In genomic region chr4:15797320-15797719, GRCh38 we compare ENCODE assay signal across 17 cellular contexts. TPM values are rescaled to one million over a fixed set of nuclear protein-coding genes. Genes with fewer than 3 reads are reported as not detected.
DNase-seq lines count a peak whose midpoint lies in the region; ATAC-seq, FAIRE-seq and TF ChIP-seq lines count a peak whose summit lies in the region.
"Had no signal": no experiment of that assay in that cellular context is flagged by ENCODE, and none has a peak within 500 bp of the region (broad histone marks: within the 10 kb centered on the region; RNA-seq: fewer than 3 reads in every experiment).

No MANE protein-coding gene starts in this region.

- peaks cover 7% of the 10 kb centered on the region for H3K36me3 Mint-ChIP-seq in activated naive CD8-positive, alpha-beta T cell
- H3K36me3 Mint-ChIP-seq in activated naive CD8-positive, alpha-beta T cell treated with anti-CD3 and anti-CD28 coated beads, Interleukin-2, amount 50 U/mL, for 24 hours (ENCODE audit: low read depth) = peaks cover 12% of the 10 kb centered on the region
- no peaks in the 10 kb centered on the region for H3K36me3 Mint-ChIP-seq in neural progenitor cell

- H3K18ac ChIP-seq in H1 (ENCODE audit: extremely low read depth, low read length) = no peak overlapping the region

- H4K8ac ChIP-seq in H1 (ENCODE audit: extremely low read depth, insufficient read depth, low read length) = no peak overlapping the region

- H3K4ac ChIP-seq in H1 (replicated peaks; ENCODE audit: insufficient read length, low read depth, low read length) = no peak overlapping the region

- no peaks in the 10 kb centered on the region for H3K27me3 Mint-ChIP-seq in activated naive CD8-positive, alpha-beta T cell
- H3K27me3 Mint-ChIP-seq in activated naive CD8-positive, alpha-beta T cell treated with anti-CD3 and anti-CD28 coated beads, Interleukin-2, amount 50 U/mL, for 24 hours = peaks cover 3% of the 10 kb centered on the region
- H3K27me3 Mint-ChIP-seq in neural progenitor cell (ENCODE audit: insufficient read depth, low read depth) = no peaks in the 10 kb centered on the region
- H3K27me3 Mint-ChIP-seq: CD4-positive, alpha-beta T cell had no signal

- no peaks in the 10 kb centered on the region for H3K79me2 ChIP-seq in PC-3 (ENCODE audit: low read length)
- H3K79me2 ChIP-seq in H1 (ENCODE audit: control insufficient read depth in 1 of 2, insufficient read depth in 2 of 2, low read length in 2 of 2) = no peaks in the 10 kb centered on the region
- H3K79me2 ChIP-seq in neural progenitor cell (ENCODE audit: low read depth) = no peaks in the 10 kb centered on the region

- H3K9me3 Mint-ChIP-seq in activated naive CD8-positive, alpha-beta T cell (ENCODE audit: low read depth) = no peaks in the 10 kb centered on the region
- H3K9me3 Mint-ChIP-seq in activated naive CD8-positive, alpha-beta T cell treated with anti-CD3 and anti-CD28 coated beads, Interleukin-2, amount 50 U/mL, for 24 hours = no peaks in the 10 kb centered on the region
- peaks cover 5% of the 10 kb centered on the region for H3K9me3 Mint-ChIP-seq in neural progenitor cell
- H3K9me3 Mint-ChIP-seq: CD4-positive, alpha-beta T cell had no signal

- H3K4me1 Mint-ChIP-seq in activated naive CD8-positive, alpha-beta T cell (ENCODE audit: low read depth) = peaks cover 52% of the 10 kb centered on the region
- H3K4me1 Mint-ChIP-seq in activated naive CD8-positive, alpha-beta T cell treated with anti-CD3 and anti-CD28 coated beads, Interleukin-2, amount 50 U/mL, for 24 hours = peaks cover 53% of the 10 kb centered on the region
- no peaks in the 10 kb centered on the region for H3K4me1 Mint-ChIP-seq in neural progenitor cell

- TF ChIP-seq EP300 in H1 (IDR thresholded peaks at IDR 0.05; ENCODE audit: borderline replicate concordance in 1 of 2, low read depth in 2 of 2, low read length in 2 of 2) = no peak

- no peak overlapping the region for H2BK5ac ChIP-seq in H1 (ENCODE audit: low read depth, low read length)

- no peak overlapping the region for H2BK120ac ChIP-seq in H1 (replicated peaks; ENCODE audit: low read depth, low read length)

- H3K4me1 ChIP-seq in PC-3 (ENCODE audit: insufficient read depth, low read length) (peaks cover 4% of the 10 kb centered on the region; the same call in 1 of the 2 replicates), H1 (replicated peaks in 1 of 4; ENCODE audit: control insufficient read depth in 3 of 4, insufficient read depth in 4 of 4, low read length in 3 of 4) (no peaks in the 10 kb centered on the region), neural progenitor cell (peaks cover 5% of the 10 kb centered on the region)
- H3K4me1 ChIP-seq: HAP-1 had no signal

- H3K27me3 ChIP-seq in PC-3 (ENCODE audit: low read length) = no peaks in the 10 kb centered on the region
- no peaks in the 10 kb centered on the region for H3K27me3 ChIP-seq in H1 (replicated peaks in 1 of 4; ENCODE audit: control insufficient read depth in 3 of 4, extremely low read depth in 1 of 4, insufficient read depth in 3 of 4, low read length in 3 of 4)
- no peaks in the 10 kb centered on the region for H3K27me3 ChIP-seq in neural progenitor cell

- TF ChIP-seq POLR2A in H1 (IDR thresholded peaks at IDR 0.05; ENCODE audit: control extremely low read depth in 1 of 2, low read depth in 2 of 2, low read length in 2 of 2) = no peak

- no peak overlapping the region for H3K27ac ChIP-seq in PC-3 (ENCODE audit: low read length)
- no peak overlapping the region for H3K27ac ChIP-seq in H1 (ENCODE audit: low read depth, low read length)
- no peak overlapping the region for H3K27ac ChIP-seq in neural progenitor cell

- H3K27ac Mint-ChIP-seq in activated naive CD8-positive, alpha-beta T cell = peak overlapping the region; percentile 41
- no peak overlapping the region for H3K27ac Mint-ChIP-seq in activated naive CD8-positive, alpha-beta T cell treated with anti-CD3 and anti-CD28 coated beads, Interleukin-2, amount 50 U/mL, for 24 hours
- H3K27ac Mint-ChIP-seq in neural progenitor cell = no peak overlapping the region
- H3K27ac Mint-ChIP-seq: CD4-positive, alpha-beta T cell had no signal

- no peaks in the 10 kb centered on the region for H3K9me2 ChIP-seq in PC-3 (replicated peaks; ENCODE audit: low read length)

- no peak overlapping the region for H3K14ac ChIP-seq in H1 (ENCODE audit: insufficient read length)

- H2AK5ac ChIP-seq in H1 (ENCODE audit: low read depth, low read length) = no peak overlapping the region

- H4K5ac ChIP-seq in H1 (ENCODE audit: insufficient read length, low read depth, low read length) = no peak overlapping the region

- H3K9ac ChIP-seq in PC-3 (ENCODE audit: low read length) (no peak overlapping the region), H1 (replicated peaks in 1 of 4; ENCODE audit: extremely low read depth in 1 of 4, low read depth in 3 of 4, low read length in 3 of 4) (no peak overlapping the region), neural progenitor cell (no peak overlapping the region)

- no peak overlapping the region for H3K4me3 Mint-ChIP-seq in activated naive CD8-positive, alpha-beta T cell
- no peak overlapping the region for H3K4me3 Mint-ChIP-seq in activated naive CD8-positive, alpha-beta T cell treated with anti-CD3 and anti-CD28 coated beads, Interleukin-2, amount 50 U/mL, for 24 hours
- H3K4me3 Mint-ChIP-seq in neural progenitor cell = no peak overlapping the region
- H3K4me3 Mint-ChIP-seq: CD4-positive, alpha-beta T cell had no signal

- H3K23ac ChIP-seq in H1 (ENCODE audit: insufficient read length) = no peak overlapping the region

- H2BK12ac ChIP-seq in H1 (ENCODE audit: low read depth, low read length) = no peak overlapping the region

- H3K79me1 ChIP-seq in H1 (ENCODE audit: low read depth, low read length) = no peaks in the 10 kb centered on the region

- CTCF ChIA-PET in PC-3 (lab: Charles Lee) (no interaction called here), H1 (lab: Charles Lee; ENCODE audit: partially characterized antibody) (no interaction called here)

- 88% methylated on average over 5 of the region's 5 CpGs; no CpG with 5 or more reads in 1 of the 2 experiments for WGBS in H1 (ENCODE audit: extremely low coverage in 1 of 2, insufficient coverage in 1 of 2, insufficient read length in 1 of 2, insufficient replicate concordance in 2 of 2, low coverage in 1 of 2, low lambda C conversion rate in 2 of 2, missing lambda C conversion rate in 1 of 2), 2 experiments

- H4K20me1 ChIP-seq in PC-3 (ENCODE audit: low read length) (no peaks in the 10 kb centered on the region), H1 (replicated peaks in 1 of 2; ENCODE audit: control insufficient read depth in 1 of 2, insufficient read depth in 2 of 2, low read length in 2 of 2) (no peaks in the 10 kb centered on the region), neural progenitor cell (ENCODE audit: low read depth) (no peaks in the 10 kb centered on the region)

- H3K9me3 ChIP-seq in PC-3 (ENCODE audit: low read length) = 0 out of 2 replicates have a peak, but pooled peaks cover 6% of the 10 kb centered on the region
- H3K9me3 ChIP-seq in H1 (ENCODE audit: insufficient read depth in 2 of 2, low read depth in 1 of 2, low read length in 1 of 2) = no peaks in the 10 kb centered on the region
- H3K9me3 ChIP-seq in neural progenitor cell (ENCODE audit: low read depth) = no peaks in the 10 kb centered on the region
- H3K9me3 ChIP-seq: HAP-1 had no signal

- intact Hi-C loops in PC-3 (cut with micrococcal nuclease) = no loop called here

- H3K4me2 ChIP-seq in PC-3 (ENCODE audit: low read length) = no peak overlapping the region
- no peak overlapping the region for H3K4me2 ChIP-seq in H1 (ENCODE audit: insufficient read depth in 1 of 2, low read depth in 2 of 2, low read length in 2 of 2)
- no peak overlapping the region for H3K4me2 ChIP-seq in neural progenitor cell

- H3K36me3 ChIP-seq in PC-3 (ENCODE audit: low read depth, low read length) (no peaks in the 10 kb centered on the region), H1 (ENCODE audit: control insufficient read depth in 2 of 4, insufficient read depth in 4 of 4, low read length in 3 of 4) (no peaks in the 10 kb centered on the region), neural progenitor cell (no peaks in the 10 kb centered on the region)
- H3K36me3 ChIP-seq: HAP-1 had no signal

- DNase-seq in activated naive CD8-positive, alpha-beta T cell treated with anti-CD3 and anti-CD28 coated beads, Interleukin-2, amount 50 U/mL, for 24 hours = no peak
- DNase-seq in PC-3 (peak; percentile 61), H1 (ENCODE audit: low read depth in 1 of 2, low spot score in 2 of 2) (no peak), neural progenitor cell (ENCODE audit: low spot score) (no peak), OCI-M2 (lab: John Stamatoyannopoulos, UW; ENCODE audit: unreplicated experiment) (no peak), RPMI8226 (no peak)
- DNase-seq: 8988T; AML-193; C1 segment of cervical spinal cord; Calu3; CD4-positive, alpha-beta T cell; DMS 273 treated with DMSO at 0.1 percent for 48 hours; GDM1; GOT3 had no signal

- no peak overlapping the region for H3K56ac ChIP-seq in H1 (replicated peaks; ENCODE audit: insufficient read length, low read depth, low read length)

- no peak overlapping the region for H2AFZ ChIP-seq in PC-3 (ENCODE audit: low read length)
- H2AFZ ChIP-seq in H1 (ENCODE audit: low read length) = 0 out of 2 replicates have a peak overlapping the region, but pooled peaks have one; percentile 34
- H2AFZ ChIP-seq in neural progenitor cell (replicated peaks) = no peak overlapping the region

- no peak for ATAC-seq in activated naive CD8-positive, alpha-beta T cell treated with anti-CD3 and anti-CD28 coated beads, Interleukin-2, amount 50 U/mL, for 24 hours
- peak; percentile 37 for ATAC-seq in PC-3

- no peak overlapping the region for H4K91ac ChIP-seq in H1 (replicated peaks; ENCODE audit: insufficient read length, low read length)

- no peaks in the 10 kb centered on the region for H3K23me2 ChIP-seq in H1 (ENCODE audit: low read depth, low read length)

- TF ChIP-seq CTCF in PC-3 (conservative IDR thresholded peaks at IDR 0.05; ENCODE audit: low read depth, low read length) (no peak), H1 (IDR thresholded peaks at IDR 0.05; ENCODE audit: control extremely low read depth in 1 of 3, insufficient read depth in 1 of 3, low read depth in 1 of 3, low read length in 3 of 3) (no peak), neural progenitor cell (IDR thresholded peaks at IDR 0.05) (no peak)

- H2BK20ac ChIP-seq in H1 (ENCODE audit: low read length) = no peak overlapping the region

- no TSS peak for BruUV-seq in PC-3 (replicated peaks; lab: Mats Ljungman, UMichigan)

- FAIRE-seq in H1 (lab: Jason Lieb, UNC) = no peak
- FAIRE-seq: GM12892 had no signal

- POLR2A ChIA-PET in PC-3 (lab: Charles Lee; ENCODE audit: unreplicated experiment) = no interaction called here
- POLR2A ChIA-PET in H1 (lab: Charles Lee; ENCODE audit: partially characterized antibody) = no interaction called here

- H3K4me3 ChIP-seq in PC-3 (ENCODE audit: low read length) = no peak overlapping the region
- H3K4me3 ChIP-seq in H1 (ENCODE audit: extremely low read depth in 1 of 4, insufficient read depth in 2 of 4, low read depth in 3 of 4, low read length in 4 of 4) = no peak overlapping the region
- no peak overlapping the region for H3K4me3 ChIP-seq in neural progenitor cell
- H3K4me3 ChIP-seq: HAP-1 had no signal

- H2BK15ac ChIP-seq in H1 (ENCODE audit: low read length) = no peak overlapping the region

- H3F3A ChIP-seq in PC-3 (ENCODE audit: low read length, unreplicated experiment) = no peaks in the 10 kb centered on the region
- no peaks in the 10 kb centered on the region for H3F3A ChIP-seq in neural progenitor cell (ENCODE audit: low read depth)

- TF ChIP-seq RAD21 in H1 (IDR thresholded peaks at IDR 0.05 in 1 of 2, conservative IDR thresholded peaks at IDR 0.05 in 1 of 2; ENCODE audit: low read depth in 2 of 2, low read length in 2 of 2) = no peak

RNA-seq across cellular contexts. Expression of gene CD38, which starts 19.2 kb away (rescaled TPM):
- total RNA-seq in PC-3 (2014; rRNA removed) (not detected in 2 replicates), neural progenitor cell (ENCODE audit: low replicate concordance) (0.19 and 0.64 TPM in 2 replicates)
- 0.11 and 0.24 TPM in 2 replicates for total RNA-seq in H1 (2021; fragmentation: NEBNext Ultra II Directional; extraction: Animal tissue kit (Norgen Biotek cat#: 25700))
- polyA plus RNA-seq in H1 (2011; rRNA removed) = 0.14 and 0.27 TPM in 2 replicates
- polyA plus RNA-seq in H1 (2011; cell fraction: cytosol; rRNA removed) = 0.21 TPM
- polyA plus RNA-seq in H1 (2011; cell fraction: nucleus; rRNA removed) = 0.24 TPM
- polyA plus RNA-seq in H1 (2012, experiment 1 of 2) = 0.14 to 0.21 TPM (median 0.18 TPM) in 4 replicates
- not detected for polyA plus RNA-seq in H1 (2012, experiment 2 of 2)
- 0.16 TPM for polyA plus RNA-seq in H1 (2013, experiment 1 of 2)
- 0.11 TPM for polyA plus RNA-seq in H1 (2013, experiment 2 of 2)
- 0.78 and 1.3 TPM in 2 replicates for polyA minus RNA-seq in H1 (2011; rRNA and poly(A)+ RNA removed)
- not detected for polyA minus RNA-seq in H1 (2011; cell fraction: cytosol; rRNA and poly(A)+ RNA removed)
- 0.60 TPM for polyA minus RNA-seq in H1 (2011; cell fraction: nucleus; rRNA and poly(A)+ RNA removed)
